In genomic region chr3:39277893-39278615, GRCh38 we compare ENCODE assay signal across 26 cellular contexts. TPM values are rescaled to one million over a fixed set of nuclear protein-coding genes. Genes with fewer than 3 reads are reported as not detected.
DNase-seq lines count a peak whose midpoint lies in the region; ATAC-seq lines count a peak whose summit lies in the region.
"Had no signal": no experiment of that assay in that cellular context is flagged by ENCODE, and none has a peak within 500 bp of the region (broad histone marks: within the 10 kb centered on the region; RNA-seq: fewer than 3 reads in every experiment).

No MANE protein-coding gene starts in this region.

- H3K18ac ChIP-seq in mesenchymal stem cell (ENCODE audit: low read depth in 1 of 2, low read length in 2 of 2) = no peak overlapping the region

- H2AFZ ChIP-seq in mesenchymal stem cell (ENCODE audit: low read depth, low read length) = no peak overlapping the region

- H3K4me2 ChIP-seq in mesenchymal stem cell (ENCODE audit: low read length, poor library complexity, severe bottlenecking) = no peak overlapping the region

- DNase-seq in activated T-cell treated with anti-CD3 and anti-CD28 coated beads, Interleukin-2, amount 50 U/mL, for 4 hours = no peak
- DNase-seq in activated T-cell treated with anti-CD3 and anti-CD28 coated beads for 4 hours (no peak), T-cell (no peak), mesenchymal stem cell (no peak), KG1 (lab: John Stamatoyannopoulos, UW) (no peak)
- DNase-seq in stimulated activated effector memory CD8-positive, alpha-beta T cell treated with anti-CD3 and anti-CD28 coated beads, Interleukin-12 subunit alpha, Interleukin-12 subunit beta, amount 100 ng/mL, for 72 hours (ENCODE audit: low spot score in 2 of 2) = peak in 1 of 2 donors; percentile 45
- DNase-seq: activated CD4-positive, alpha-beta T cell treated with anti-CD3 and anti-CD28 coated beads, Interleukin-2, amount 10 ng/mL, durations not matched to agents 7 days and 5 days; activated T-cell treated with anti-CD3 and anti-CD28 coated beads, Interleukin-2, amount 50 U/mL, for 24 hours; colonic mucosa; GF-D8; heart left ventricle; MG63; NCI-H2171; NCI-H774; right lobe of liver; SHP77 had no signal

- H4K91ac ChIP-seq in mesenchymal stem cell (ENCODE audit: low read length) = no peak overlapping the region

- no peaks in the 10 kb centered on the region for H3K27me3 Mint-ChIP-seq in activated T-cell treated with anti-CD3 and anti-CD28 coated beads, Interleukin-2, amount 50 U/mL, for 4 hours (ENCODE audit: low read depth)
- H3K27me3 Mint-ChIP-seq in T-cell = no peaks in the 10 kb centered on the region
- H3K27me3 Mint-ChIP-seq: activated T-cell treated with anti-CD3 and anti-CD28 coated beads, Interleukin-2, amount 50 U/mL, for 24 hours; IgD-negative memory B cell had no signal

- no peak overlapping the region for H3K23ac ChIP-seq in mesenchymal stem cell (ENCODE audit: low read length in 2 of 2)

- no peak overlapping the region for H3K9ac ChIP-seq in mesenchymal stem cell (ENCODE audit: low read length)

- H3K27me3 ChIP-seq in mesenchymal stem cell (ENCODE audit: control insufficient read depth in 1 of 2, insufficient read depth in 1 of 2, low read length in 2 of 2) = peaks cover 24 to 40% of the 10 kb centered on the region in 2 experiments
- H3K27me3 ChIP-seq: colonic mucosa, heart left ventricle, MG63, right lobe of liver had no signal

- POLR2A ChIA-PET in T-cell (lab: Charles Lee) = interaction anchor here (0.6 to 0.7 kb wide), 4 partner anchors 10 to 1208 kb away, joined by 4 to 14 read pairs (median 10); no protein-coding TSS in a partner anchor

- peak overlapping the region; percentile 68 for H3K4me3 Mint-ChIP-seq in activated T-cell treated with anti-CD3 and anti-CD28 coated beads, Interleukin-2, amount 50 U/mL, for 4 hours
- H3K4me3 Mint-ChIP-seq in T-cell = peak overlapping the region; percentile 36 to 60 (median 46)
- H3K4me3 Mint-ChIP-seq in stimulated activated effector memory CD8-positive, alpha-beta T cell treated with anti-CD3 and anti-CD28 coated beads, Interleukin-12 subunit alpha, Interleukin-12 subunit beta, amount 100 ng/mL, for 72 hours = peak overlapping the region; percentile 77
- H3K4me3 Mint-ChIP-seq: activated CD4-positive, alpha-beta T cell treated with anti-CD3 and anti-CD28 coated beads, Interleukin-2, amount 10 ng/mL, durations not matched to agents 7 days and 5 days; activated T-cell treated with anti-CD3 and anti-CD28 coated beads, Interleukin-2, amount 50 U/mL, for 24 hours had no signal

- H3K36me3 ChIP-seq in mesenchymal stem cell (ENCODE audit: control insufficient read depth in 1 of 2, insufficient read depth in 2 of 2, low read depth in 1 of 2, low read length in 2 of 2) = no peaks in the 10 kb centered on the region
- H3K36me3 ChIP-seq: colonic mucosa, heart left ventricle, MG63, right lobe of liver had no signal

- peaks cover 13% of the 10 kb centered on the region for H3K4me1 Mint-ChIP-seq in activated T-cell treated with anti-CD3 and anti-CD28 coated beads, Interleukin-2, amount 50 U/mL, for 4 hours (ENCODE audit: low read depth)
- peaks cover 6 to 36% (median 9%) of the 10 kb centered on the region in 3 donors for H3K4me1 Mint-ChIP-seq in T-cell
- peaks cover 62% of the 10 kb centered on the region for H3K4me1 Mint-ChIP-seq in stimulated activated effector memory CD8-positive, alpha-beta T cell treated with anti-CD3 and anti-CD28 coated beads, Interleukin-12 subunit alpha, Interleukin-12 subunit beta, amount 100 ng/mL, for 72 hours

- H2AK5ac ChIP-seq in mesenchymal stem cell (ENCODE audit: low read length, severe bottlenecking) = no peak overlapping the region

- H2BK120ac ChIP-seq in mesenchymal stem cell (ENCODE audit: low read depth, low read length) = no peak overlapping the region

- H3K27ac Mint-ChIP-seq in T-cell = peak overlapping the region in 1 of 2 donors; percentile 58
- H3K27ac Mint-ChIP-seq in stimulated activated effector memory CD8-positive, alpha-beta T cell treated with anti-CD3 and anti-CD28 coated beads, Interleukin-12 subunit alpha, Interleukin-12 subunit beta, amount 100 ng/mL, for 72 hours = peak overlapping the region; percentile 94
- H3K27ac Mint-ChIP-seq: activated CD4-positive, alpha-beta T cell treated with anti-CD3 and anti-CD28 coated beads, Interleukin-2, amount 10 ng/mL, durations not matched to agents 7 days and 5 days; activated T-cell treated with anti-CD3 and anti-CD28 coated beads, Interleukin-2, amount 50 U/mL, for 24 hours had no signal

- no peak overlapping the region for H3K14ac ChIP-seq in mesenchymal stem cell (ENCODE audit: low read length in 2 of 2)

- H3K9me3 ChIP-seq in mesenchymal stem cell (ENCODE audit: control insufficient read depth, low read length) = no peaks in the 10 kb centered on the region
- H3K9me3 ChIP-seq: colonic mucosa, heart left ventricle, MG63, right lobe of liver had no signal

- no peak overlapping the region for H4K8ac ChIP-seq in mesenchymal stem cell (ENCODE audit: low read length)

- no peaks in the 10 kb centered on the region for H3K9me3 Mint-ChIP-seq in activated T-cell treated with anti-CD3 and anti-CD28 coated beads, Interleukin-2, amount 50 U/mL, for 4 hours
- H3K9me3 Mint-ChIP-seq in T-cell = no peaks in the 10 kb centered on the region
- no peaks in the 10 kb centered on the region for H3K9me3 Mint-ChIP-seq in stimulated activated effector memory CD8-positive, alpha-beta T cell treated with anti-CD3 and anti-CD28 coated beads, Interleukin-12 subunit alpha, Interleukin-12 subunit beta, amount 100 ng/mL, for 72 hours
- H3K9me3 Mint-ChIP-seq: activated CD4-positive, alpha-beta T cell treated with anti-CD3 and anti-CD28 coated beads, Interleukin-2, amount 10 ng/mL, durations not matched to agents 7 days and 5 days; activated naive CD4-positive, alpha-beta T cell treated with anti-CD3 and anti-CD28 coated beads, Interleukin-2, amount 50 U/mL, for 72 hours; activated T-cell treated with anti-CD3 and anti-CD28 coated beads, Interleukin-2, amount 50 U/mL, for 24 hours; IgD-negative memory B cell had no signal

- H3K4me3 ChIP-seq in mesenchymal stem cell (ENCODE audit: insufficient read depth in 1 of 2, low read depth in 1 of 2, low read length in 2 of 2) = no peak overlapping the region
- H3K4me3 ChIP-seq: colonic mucosa, MG63, right lobe of liver had no signal

- WGBS in mesenchymal stem cell = 61% methylated on average over 5 of the region's 5 CpGs

- H2BK15ac ChIP-seq in mesenchymal stem cell (ENCODE audit: low read depth, poor library complexity, severe bottlenecking) = no peak overlapping the region

- H3K36me3 Mint-ChIP-seq in activated T-cell treated with anti-CD3 and anti-CD28 coated beads, Interleukin-2, amount 50 U/mL, for 4 hours (ENCODE audit: insufficient read depth) = no peaks in the 10 kb centered on the region
- H3K36me3 Mint-ChIP-seq in T-cell = no peaks in the 10 kb centered on the region
- H3K36me3 Mint-ChIP-seq in stimulated activated effector memory CD8-positive, alpha-beta T cell treated with anti-CD3 and anti-CD28 coated beads, Interleukin-12 subunit alpha, Interleukin-12 subunit beta, amount 100 ng/mL, for 72 hours = no peaks in the 10 kb centered on the region
- H3K36me3 Mint-ChIP-seq: activated naive CD4-positive, alpha-beta T cell treated with anti-CD3 and anti-CD28 coated beads, Interleukin-2, amount 50 U/mL, for 72 hours had no signal

- no peak overlapping the region for H3K4ac ChIP-seq in mesenchymal stem cell (ENCODE audit: low read depth in 1 of 2, low read length in 2 of 2)

- H3K27ac ChIP-seq in mesenchymal stem cell (ENCODE audit: low read length, poor library complexity, severe bottlenecking) = no peak overlapping the region
- H3K27ac ChIP-seq: C4-2B, colonic mucosa, right lobe of liver had no signal

- H3K79me1 ChIP-seq in mesenchymal stem cell (replicated peaks; ENCODE audit: low read length, poor library complexity, severe bottlenecking) = no peaks in the 10 kb centered on the region

- H2BK12ac ChIP-seq in mesenchymal stem cell (ENCODE audit: low read length in 2 of 2) = no peak overlapping the region

- no peaks in the 10 kb centered on the region for H3K4me1 ChIP-seq in mesenchymal stem cell (ENCODE audit: control insufficient read depth, insufficient read depth, low read depth, low read length)
- H3K4me1 ChIP-seq: colonic mucosa, right lobe of liver had no signal

- ATAC-seq in activated T-cell treated with anti-CD3 and anti-CD28 coated beads, Interleukin-2, amount 50 U/mL, for 4 hours = no peak
- no peak for ATAC-seq in T-cell (replicated peaks in 1 of 4)
- ATAC-seq in esophagus mucosa = peak; percentile 32
- ATAC-seq in stimulated activated effector memory CD8-positive, alpha-beta T cell treated with anti-CD3 and anti-CD28 coated beads, Interleukin-12 subunit alpha, Interleukin-12 subunit beta, amount 100 ng/mL, for 72 hours = no peak
- no peak for ATAC-seq in GM18867 (IDR thresholded peaks at IDR 0.05; ENCODE audit: unreplicated experiment)
- ATAC-seq: activated naive CD4-positive, alpha-beta T cell treated with anti-CD3 and anti-CD28 coated beads, Interleukin-2, amount 50 U/mL, for 72 hours; heart left ventricle; left lobe of liver; right lobe of liver had no signal

- H2BK5ac ChIP-seq in mesenchymal stem cell (ENCODE audit: low read depth, low read length, poor library complexity, severe bottlenecking) = no peak overlapping the region

- CTCF ChIA-PET in T-cell (lab: Charles Lee) = interaction anchor here (0.7 to 2.3 kb wide), 6 partner anchors 10 to 1407 kb away, joined by 3 to 10 read pairs (median 4); no protein-coding TSS in a partner anchor

RNA-seq across cellular contexts. Expression of gene CX3CR1, which starts 1.8 kb away (rescaled TPM):
- under 1 TPM; 0.32 to 0.73 (median 0.40) TPM for total RNA-seq in activated T-cell treated with anti-CD3 and anti-CD28 coated beads, Interleukin-2, amount 50 U/mL, for 4 hours
- total RNA-seq in T-cell (10 to 100 TPM in 1 of 5 donors, 1 to 10 TPM in 4; 1.9 to 23.8 (median 5.8) TPM), esophagus mucosa (0.84 TPM)
- polyA plus RNA-seq in mesenchymal stem cell (2013, experiment 1 of 2) = not detected
- polyA plus RNA-seq in mesenchymal stem cell (2013, experiment 2 of 2) = 0.01 TPM
- total RNA-seq: H1 had no signal

RNA-seq across cellular contexts. Expression of gene CCR8, which starts 51.5 kb away (rescaled TPM):
- total RNA-seq in activated T-cell treated with anti-CD3 and anti-CD28 coated beads, Interleukin-2, amount 50 U/mL, for 4 hours = 1 to 10 TPM in 1 of 3 donors, under 1 TPM in 2; 0.40 to 1.4 (median 0.87) TPM
- total RNA-seq in T-cell = 1 to 10 TPM; 1.9 to 6.7 (median 2.8) TPM
- total RNA-seq in esophagus mucosa = 0.16 TPM
- not detected for polyA plus RNA-seq in mesenchymal stem cell (2013, experiment 1 of 2)
- polyA plus RNA-seq in mesenchymal stem cell (2013, experiment 2 of 2) = not detected
- total RNA-seq: H1, left lobe of liver, OCI-LY7, osteoblast, right lobe of liver, temporal lobe had no signal
- polyA plus RNA-seq: heart left ventricle, IgD-negative memory B cell had no signal
